ENCODE assay signal across 1 cellular context in genomic region chr21:33543505-33544129, GRCh38.
TF ChIP-seq lines count a peak whose summit lies in the region.

No MANE protein-coding gene starts in this region.

TF ChIP-seq in HepG2, 621 proteins besides CTCF, POLR2A, EP300 and RAD21:
- TF ChIP-seq HES4 (CRISPR knock-in tag; IDR thresholded peaks at IDR 0.05; ENCODE audit: borderline replicate concordance) (no peak), HOXD1 (CRISPR knock-in tag; IDR thresholded peaks at IDR 0.05) (no peak), ZNF547 (CRISPR knock-in tag; IDR thresholded peaks at IDR 0.05) (no peak), ETV6 (CRISPR knock-in tag; conservative IDR thresholded peaks at IDR 0.05) (no peak), ASH2L (IDR thresholded peaks at IDR 0.05; ENCODE audit: insufficient read length, low read depth, low read length) (peak; percentile 72), ZNF749 (CRISPR knock-in tag; IDR thresholded peaks at IDR 0.05; ENCODE audit: borderline replicate concordance) (0 out of 2 replicates have a peak, but pooled peaks have one; percentile 18), PAX8 (CRISPR knock-in tag; IDR thresholded peaks at IDR 0.05; ENCODE audit: borderline replicate concordance) (no peak), ZSCAN22 (CRISPR knock-in tag; IDR thresholded peaks at IDR 0.05) (no peak), SAP130 (CRISPR knock-in tag; IDR thresholded peaks at IDR 0.05; ENCODE audit: low read depth) (peak; percentile 52), ZNF567 (CRISPR knock-in tag; IDR thresholded peaks at IDR 0.05; ENCODE audit: borderline replicate concordance) (no peak; the same call in 1 of the 2 replicates), ZNF574 (CRISPR knock-in tag; IDR thresholded peaks at IDR 0.05) (no peak), AGO1 (IDR thresholded peaks at IDR 0.05; ENCODE audit: low read depth, low read length, poor library complexity, severe bottlenecking) (no peak), HOXA9 (CRISPR knock-in tag; IDR thresholded peaks at IDR 0.05; ENCODE audit: borderline replicate concordance) (no peak), ZMYM4 (CRISPR knock-in tag; IDR thresholded peaks at IDR 0.05) (no peak), ZNF331 (CRISPR knock-in tag; IDR thresholded peaks at IDR 0.05) (no peak), ZNF792 (CRISPR knock-in tag; IDR thresholded peaks at IDR 0.05) (no peak), UBTF (CRISPR knock-in tag; IDR thresholded peaks at IDR 0.05) (no peak), ELF3 (CRISPR knock-in tag; IDR thresholded peaks at IDR 0.05) (peak; percentile 6; the same call in 1 of the 2 replicates), PBX2 (CRISPR knock-in tag; IDR thresholded peaks at IDR 0.05) (no peak), RNF2 (conservative IDR thresholded peaks at IDR 0.05; ENCODE audit: low read depth) (no peak), SIX1 (CRISPR knock-in tag; IDR thresholded peaks at IDR 0.05; ENCODE audit: borderline replicate concordance) (no peak), ZNF777 (CRISPR knock-in tag; IDR thresholded peaks at IDR 0.05) (0 out of 2 replicates have a peak, but pooled peaks have one; percentile 7), IKZF5 (CRISPR knock-in tag; IDR thresholded peaks at IDR 0.05) (no peak), SKI (IDR thresholded peaks at IDR 0.05; ENCODE audit: partially characterized antibody) (no peak), KDM5A (IDR thresholded peaks at IDR 0.05; ENCODE audit: borderline replicate concordance, low read length) (peak; percentile 85), KAT7 (CRISPR knock-in tag; IDR thresholded peaks at IDR 0.05; ENCODE audit: borderline replicate concordance) (no peak), FOXP4 (CRISPR knock-in tag; IDR thresholded peaks at IDR 0.05) (no peak), HOXA5 (CRISPR knock-in tag; IDR thresholded peaks at IDR 0.05) (0 out of 2 replicates have a peak, but pooled peaks have one; percentile 1), FOXJ3 (CRISPR knock-in tag; IDR thresholded peaks at IDR 0.05; ENCODE audit: borderline replicate concordance) (0 out of 2 replicates have a peak, but pooled peaks have one; percentile 1), HDAC6 (IDR thresholded peaks at IDR 0.05; ENCODE audit: low read depth, low read length) (no peak), MBD4 (IDR thresholded peaks at IDR 0.05; ENCODE audit: borderline replicate concordance, low read length) (0 out of 2 replicates have a peak, but pooled peaks have one; percentile 65), REPIN1 (CRISPR knock-in tag; IDR thresholded peaks at IDR 0.05; ENCODE audit: borderline replicate concordance, low read depth) (no peak), SP1 (IDR thresholded peaks at IDR 0.05) (no peak), SP1 (CRISPR knock-in tag; IDR thresholded peaks at IDR 0.05) (0 out of 2 replicates have a peak, but pooled peaks have one; percentile 23), TGIF2 (CRISPR knock-in tag; IDR thresholded peaks at IDR 0.05) (no peak; the same call in 1 of the 2 replicates), KMT2B (CRISPR knock-in tag; IDR thresholded peaks at IDR 0.05) (0 out of 2 replicates have a peak, but pooled peaks have one; percentile 44), SIN3A (IDR thresholded peaks at IDR 0.05; ENCODE audit: borderline replicate concordance, low read depth, low read length) (peak; percentile 49; the same call in 1 of the 2 replicates)
- TF ChIP-seq, protein P1, sequence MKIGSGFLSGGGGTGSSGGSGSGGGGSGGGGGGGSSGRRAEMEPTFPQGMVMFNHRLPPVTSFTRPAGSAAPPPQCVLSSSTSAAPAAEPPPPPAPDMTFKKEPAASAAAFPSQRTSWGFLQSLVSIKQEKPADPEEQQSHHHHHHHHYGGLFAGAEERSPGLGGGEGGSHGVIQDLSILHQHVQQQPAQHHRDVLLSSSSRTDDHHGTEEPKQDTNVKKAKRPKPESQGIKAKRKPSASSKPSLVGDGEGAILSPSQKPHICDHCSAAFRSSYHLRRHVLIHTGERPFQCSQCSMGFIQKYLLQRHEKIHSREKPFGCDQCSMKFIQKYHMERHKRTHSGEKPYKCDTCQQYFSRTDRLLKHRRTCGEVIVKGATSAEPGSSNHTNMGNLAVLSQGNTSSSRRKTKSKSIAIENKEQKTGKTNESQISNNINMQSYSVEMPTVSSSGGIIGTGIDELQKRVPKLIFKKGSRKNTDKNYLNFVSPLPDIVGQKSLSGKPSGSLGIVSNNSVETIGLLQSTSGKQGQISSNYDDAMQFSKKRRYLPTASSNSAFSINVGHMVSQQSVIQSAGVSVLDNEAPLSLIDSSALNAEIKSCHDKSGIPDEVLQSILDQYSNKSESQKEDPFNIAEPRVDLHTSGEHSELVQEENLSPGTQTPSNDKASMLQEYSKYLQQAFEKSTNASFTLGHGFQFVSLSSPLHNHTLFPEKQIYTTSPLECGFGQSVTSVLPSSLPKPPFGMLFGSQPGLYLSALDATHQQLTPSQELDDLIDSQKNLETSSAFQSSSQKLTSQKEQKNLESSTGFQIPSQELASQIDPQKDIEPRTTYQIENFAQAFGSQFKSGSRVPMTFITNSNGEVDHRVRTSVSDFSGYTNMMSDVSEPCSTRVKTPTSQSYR (CRISPR knock-in tag; IDR thresholded peaks at IDR 0.05; ENCODE audit: borderline replicate concordance) = peak; percentile 84
- TF ChIP-seq, protein P2, sequence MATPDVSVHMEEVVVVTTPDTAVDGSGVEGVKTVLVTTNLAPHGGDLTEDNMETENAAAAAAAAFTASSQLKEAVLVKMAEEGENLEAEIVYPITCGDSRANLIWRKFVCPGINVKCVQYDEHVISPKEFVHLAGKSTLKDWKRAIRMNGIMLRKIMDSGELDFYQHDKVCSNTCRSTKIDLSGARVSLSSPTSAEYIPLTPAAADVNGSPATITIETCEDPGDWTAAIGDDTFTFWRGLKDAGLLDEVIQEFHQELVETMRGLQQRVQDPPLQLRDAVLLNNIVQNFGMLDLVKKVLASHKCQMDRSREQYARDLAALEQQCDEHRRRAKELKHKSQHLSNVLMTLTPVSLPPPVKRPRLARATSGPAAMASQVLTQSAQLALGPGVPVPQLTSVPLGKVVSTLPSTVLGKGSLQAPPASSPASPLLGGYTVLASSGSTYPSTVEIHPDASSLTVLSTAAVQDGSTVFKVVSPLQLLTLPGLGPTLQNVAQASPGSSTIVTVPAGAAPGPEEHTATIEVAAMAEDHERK (CRISPR knock-in tag; IDR thresholded peaks at IDR 0.05; ENCODE audit: low read depth) = no peak
